ENCODE assay signal across 1 cellular context in genomic region chr1:90925928-90926869, GRCh38.
TF ChIP-seq lines count a peak whose summit lies in the region.

No MANE protein-coding gene starts in this region.

TF ChIP-seq in K562, 482 proteins besides CTCF, POLR2A, EP300 and RAD21 (continued from another document):
- no peak for TF ChIP-seq TFE3 (CRISPR knock-in tag; IDR thresholded peaks at IDR 0.05)
- peak; percentile 84 for TF ChIP-seq MYBL2 (IDR thresholded peaks at IDR 0.05; ENCODE audit: low read depth)
- no peak for TF ChIP-seq MYBL2 (CRISPR knock-in tag; IDR thresholded peaks at IDR 0.05; ENCODE audit: borderline replicate concordance)
- peak; percentile 98 to 99 for TF ChIP-seq TRIM24 (IDR thresholded peaks at IDR 0.05)
- TF ChIP-seq CBFA2T3 (IDR thresholded peaks at IDR 0.05), result peak; percentile 81
- TF ChIP-seq POLR2AphosphoS5 (IDR thresholded peaks at IDR 0.05; ENCODE audit: control insufficient read depth, insufficient read depth, low read depth, low read length), result peak; percentile 68
- TF ChIP-seq CBX3 (IDR thresholded peaks at IDR 0.05; ENCODE audit: borderline replicate concordance in 1 of 2, low read length in 2 of 2), result peak in 1 of 2 experiments; percentile 95; a peak in 1 of 3 replicates
- 0 out of 2 replicates have a peak, but pooled peaks have one; percentile 30 for TF ChIP-seq SMARCE1 (IDR thresholded peaks at IDR 0.05)
- no peak; the same call in 1 of the 2 replicates for TF ChIP-seq JUND (IDR thresholded peaks at IDR 0.05; ENCODE audit: borderline replicate concordance, low read depth, low read length)
- peak; percentile 26; the same call in 2 of the 3 replicates for TF ChIP-seq JUND (tag; IDR thresholded peaks at IDR 0.05; ENCODE audit: borderline replicate concordance, low read depth, low read length)
- no peak for TF ChIP-seq HEY1 (CRISPR knock-in tag; IDR thresholded peaks at IDR 0.05; ENCODE audit: borderline replicate concordance)
- TF ChIP-seq NR2C2 (CRISPR knock-in tag; IDR thresholded peaks at IDR 0.05), result no peak
- peak; percentile 50 for TF ChIP-seq NR2C2 (tag; IDR thresholded peaks at IDR 0.05)
- TF ChIP-seq HMBOX1 (IDR thresholded peaks at IDR 0.05), result peak; percentile 97
- TF ChIP-seq KLF16 (IDR thresholded peaks at IDR 0.05), result peak; percentile 79
- TF ChIP-seq NKRF (IDR thresholded peaks at IDR 0.05; ENCODE audit: borderline replicate concordance), result no peak
- TF ChIP-seq TAL1 (IDR thresholded peaks at IDR 0.05), result peak; percentile 56
- TF ChIP-seq PML (IDR thresholded peaks at IDR 0.05; ENCODE audit: low read length), result 0 out of 2 replicates have a peak, but pooled peaks have one; percentile 28
- TF ChIP-seq ARNT (IDR thresholded peaks at IDR 0.05), result 0 out of 4 replicates have a peak, but pooled peaks of 1 of the 2 experiments have one; percentile 24
- no peak for TF ChIP-seq ZBTB2 (IDR thresholded peaks at IDR 0.05)
- no peak for TF ChIP-seq CEBPG (CRISPR knock-in tag; IDR thresholded peaks at IDR 0.05)
- peak; percentile 29 to 39; a peak in 2 of 4 replicates for TF ChIP-seq CEBPG (tag; conservative IDR thresholded peaks at IDR 0.05 in 1 of 2, IDR thresholded peaks at IDR 0.05 in 1 of 2)
- TF ChIP-seq STAT5A (IDR thresholded peaks at IDR 0.05; ENCODE audit: borderline replicate concordance, low read length), result peak; percentile 26; the same call in 1 of the 2 replicates
- no peak for TF ChIP-seq SETDB1 (IDR thresholded peaks at IDR 0.05; ENCODE audit: low read length)
- TF ChIP-seq MAZ (CRISPR knock-in tag; conservative IDR thresholded peaks at IDR 0.05 in 1 of 2, IDR thresholded peaks at IDR 0.05 in 1 of 2), result 0 out of 4 replicates have a peak, but pooled peaks of 1 of the 2 experiments have one; percentile 51
- TF ChIP-seq CHAMP1 (IDR thresholded peaks at IDR 0.05), result peak; percentile 89
- TF ChIP-seq BCLAF1 (IDR thresholded peaks at IDR 0.05; ENCODE audit: borderline replicate concordance in 1 of 2, control insufficient read depth in 1 of 2, low read depth in 2 of 2, low read length in 1 of 2), result no peak
